ENCODE assay signal across 9 cellular contexts in the genomic region with DNA sequence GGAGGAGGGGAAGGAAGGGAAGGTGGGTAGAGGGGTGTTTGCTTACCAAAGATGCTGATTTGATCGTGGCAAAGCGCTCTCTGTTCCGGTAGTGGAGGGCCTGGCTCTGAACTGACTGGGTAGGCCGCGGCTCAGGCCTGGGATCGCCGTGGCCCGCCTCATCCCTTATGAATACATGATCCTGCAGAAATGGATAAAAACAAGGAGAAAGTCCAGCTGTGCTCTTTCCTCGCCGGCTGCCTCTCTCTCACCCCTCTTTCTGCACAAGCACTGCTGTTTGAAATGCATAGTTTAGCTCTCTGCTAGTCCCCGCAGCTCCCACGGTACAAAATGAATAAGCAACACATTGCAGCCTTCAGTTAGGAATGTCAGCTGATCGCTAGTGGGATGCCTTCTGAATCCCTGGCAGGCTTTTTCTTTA. TPM values are rescaled to one million over a fixed set of nuclear protein-coding genes. Genes with fewer than 3 reads are reported as not detected.
A peak's percentile ranks its signal among the peaks of the same experiment; 100 is the strongest.
DNase-seq lines count a peak whose midpoint lies in the region; ATAC-seq, FAIRE-seq and TF ChIP-seq lines count a peak whose summit lies in the region.
"Had no signal": no experiment of that assay in that cellular context is flagged by ENCODE, and none has a peak within 500 bp of the region (broad histone marks: within the 10 kb centered on the region; RNA-seq: fewer than 3 reads in every experiment).

No MANE protein-coding gene starts in this region.

- peak overlapping the region in 4 of 5 donors; percentile 8 to 79 (median 69) for H3K27ac ChIP-seq in stomach

- H3K4me1 ChIP-seq in stomach, result peaks cover 0 to 54% (median 19%) of the 10 kb centered on the region in 4 donors

- peaks cover 0 to 56% (median 3%) of the 10 kb centered on the region in 3 donors for H3K36me3 Mint-ChIP-seq in naive thymus-derived CD8-positive, alpha-beta T cell

- DNase-seq in NCI-H146 (lab: John Stamatoyannopoulos, UW) (peak; percentile 75), cardiac fibroblast (ENCODE audit: low read depth in 2 of 2) (peak; percentile 62 to 66), stomach (no peak), activated gamma-delta T cell treated with Interleukin-2 at 50 U/mL for 16 hours (no peak), SW480 (ENCODE audit: low spot score) (no peak), NOMO-1 (lab: John Stamatoyannopoulos, UW; ENCODE audit: unreplicated experiment in 2 of 2) (no peak)
- DNase-seq in naive thymus-derived CD8-positive, alpha-beta T cell, result no peak

- no peak overlapping the region for H3K4me3 Mint-ChIP-seq in naive thymus-derived CD8-positive, alpha-beta T cell

- FAIRE-seq in islet of Langerhans (lab: Jason Lieb, UNC), result peak; percentile 55

- no peaks in the 10 kb centered on the region for H3K9me3 ChIP-seq in stomach

- intact Hi-C loops in stomach (cut with DNase I; ENCODE audit: low total_unique reads), result loop anchor here (5.0 kb wide), 1 partner anchor 183 kb away; the partner anchor contains the start of gene TAOK3

- H3K36me3 ChIP-seq in stomach, result peaks cover 0 to 23% (median 17%) of the 10 kb centered on the region in 4 donors

- WGBS in stomach, 5 donors, result 37 to 58% (median 51%) methylated on average over 13 of the region's 13 CpGs

- no peak for ATAC-seq in naive thymus-derived CD8-positive, alpha-beta T cell
- ATAC-seq: HCT116 had no signal

- TF ChIP-seq EP300 in stomach (IDR thresholded peaks at IDR 0.05), result no peak

- H3K27me3 Mint-ChIP-seq in naive thymus-derived CD8-positive, alpha-beta T cell, result no peaks in the 10 kb centered on the region

- H3K4me1 Mint-ChIP-seq in naive thymus-derived CD8-positive, alpha-beta T cell, result peaks cover 1 to 8% (median 4%) of the 10 kb centered on the region in 4 donors

- POLR2A ChIA-PET in naive thymus-derived CD8-positive, alpha-beta T cell (lab: Charles Lee), result no interaction called here

- H3K9me3 Mint-ChIP-seq in naive thymus-derived CD8-positive, alpha-beta T cell, result no peaks in the 10 kb centered on the region

- H3K27me3 ChIP-seq in stomach, result no peaks in the 10 kb centered on the region

- H3K4me3 ChIP-seq in cardiac fibroblast (replicated peaks in 1 of 2; ENCODE audit: low read depth in 2 of 2, low read length in 2 of 2), result peak overlapping the region; percentile 45 to 52
- H3K4me3 ChIP-seq in stomach, result peak overlapping the region; percentile 18 to 35 (median 26)

- H3K27ac Mint-ChIP-seq in naive thymus-derived CD8-positive, alpha-beta T cell, result peak overlapping the region in 4 of 10 donors; percentile 24 to 80 (median 44)

- no peak for TF ChIP-seq POLR2A in stomach (IDR thresholded peaks at IDR 0.05)

- TF ChIP-seq CTCF in cardiac fibroblast (IDR thresholded peaks at IDR 0.05; ENCODE audit: low read depth, low read length) (no peak), stomach (IDR thresholded peaks at IDR 0.05) (no peak)

RNA-seq across cellular contexts. Expression of gene PEBP1, which starts 53.8 kb away (rescaled TPM):
- 100 to 1,000 TPM; 105 to 274 (median 165) TPM for total RNA-seq in stomach
- polyA plus RNA-seq in stomach, result 100 to 1,000 TPM; 221 to 303 (median 223) TPM
- total RNA-seq in naive thymus-derived CD8-positive, alpha-beta T cell, result 10 to 100 TPM; 85.2 to 86.7 TPM
- 100 to 1,000 TPM; 290 to 344 (median 340) TPM for polyA plus RNA-seq in naive thymus-derived CD8-positive, alpha-beta T cell

Comparison
In these comparisons a context has a peak if more than half of its experiments do, and no peak if none do; other contexts are left out.
1. DNase-seq: peak in NCI-H146 (single experiment) and cardiac fibroblast (2 of 2); none in stomach (single experiment), activated gamma-delta T cell treated with Interleukin-2 at 50 U/mL for 16 hours (single experiment), naive thymus-derived CD8-positive, alpha-beta T cell (0 of 10), SW480 (single experiment) and NOMO-1 (0 of 2).